Comparison of ENCODE assay signal across 18 cellular contexts in the genomic region with DNA sequence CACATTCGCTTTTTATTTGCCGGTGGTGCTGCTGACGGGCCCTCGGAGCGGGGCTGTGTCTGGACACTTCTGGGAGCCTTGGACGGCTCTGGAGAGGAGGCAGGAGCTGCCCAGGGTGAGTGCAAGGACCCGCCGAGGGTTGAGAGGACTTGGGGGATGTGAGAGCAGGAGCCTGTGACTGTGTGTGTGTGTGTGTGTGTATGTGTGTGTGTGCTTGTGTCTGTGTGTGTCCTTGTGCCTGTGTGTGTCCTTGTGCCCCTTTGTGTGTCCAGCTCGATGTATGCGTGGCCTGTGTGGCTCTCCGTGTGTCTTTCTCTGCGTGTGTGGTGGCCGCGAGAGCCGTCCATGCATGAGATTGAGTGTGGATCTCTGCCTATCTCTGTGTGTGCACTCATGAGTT.
"Had no signal": no experiment of that assay in that cellular context is flagged by ENCODE, and none has a peak within 500 bp of the region (broad histone marks: within the 10 kb centered on the region; RNA-seq: fewer than 3 reads in every experiment).

No MANE protein-coding gene starts in this region.

- H3K4me1 Mint-ChIP-seq: activated CD4-positive, alpha-beta memory T cell treated with anti-CD3 and anti-CD28 coated beads, Interleukin-2, amount 10 ng/mL, durations not matched to agents 7 days and 5 days had no signal

- ATAC-seq: activated naive CD8-positive, alpha-beta T cell treated with anti-CD3 and anti-CD28 coated beads, Interleukin-2, amount 50 U/mL, for 24 hours; activated T-cell treated with anti-CD3 and anti-CD28 coated beads, Interleukin-2, amount 50 U/mL, for 4 hours; left cardiac atrium; right cardiac atrium had no signal

- DNase-seq: activated CD4-positive, alpha-beta memory T cell treated with anti-CD3 and anti-CD28 coated beads, Interleukin-2, amount 10 ng/mL, durations not matched to agents 7 days and 5 days; activated CD4-positive, alpha-beta T cell treated with anti-CD3 and anti-CD28 coated beads for 48 hours; activated CD4-positive, CD25-positive, alpha-beta regulatory T cell; activated naive CD4-positive, alpha-beta T cell treated with anti-CD3 and anti-CD28 coated beads, Interleukin-2, amount 10 ng/mL, durations not matched to agents 7 days and 5 days; activated naive CD8-positive, alpha-beta T cell treated with anti-CD3 and anti-CD28 coated beads, Interleukin-2, amount 50 U/mL, for 24 hours; activated T-cell treated with anti-CD3 and anti-CD28 coated beads, Interleukin-2, amount 50 U/mL, for 4 hours; aorta; cerebellar nuclear complex; dermis blood vessel endothelial cell; left cardiac atrium; midbrain; right cardiac atrium had no signal

- H3K9me3 ChIP-seq: breast epithelium, prostate gland, tibial nerve had no signal

- H3K27ac ChIP-seq: breast epithelium, tibial nerve had no signal

- H3K36me3 ChIP-seq: breast epithelium, prostate gland, tibial nerve had no signal

- H3K4me1 ChIP-seq: breast epithelium, tibial nerve had no signal

- H3K4me3 Mint-ChIP-seq: activated CD4-positive, alpha-beta memory T cell treated with anti-CD3 and anti-CD28 coated beads, Interleukin-2, amount 10 ng/mL, durations not matched to agents 7 days and 5 days; activated naive CD4-positive, alpha-beta T cell treated with anti-CD3 and anti-CD28 coated beads, Interleukin-2, amount 10 ng/mL, durations not matched to agents 7 days and 5 days; activated naive CD8-positive, alpha-beta T cell treated with anti-CD3 and anti-CD28 coated beads, Interleukin-2, amount 50 U/mL, for 24 hours; activated T-cell treated with anti-CD3 and anti-CD28 coated beads, Interleukin-2, amount 50 U/mL, for 4 hours; stimulated activated naive CD8-positive, alpha-beta T cell treated with anti-CD3 and anti-CD28 coated beads, Interleukin-15, Interleukin-2, amounts not matched to agents 100 ng/mL and 50 ng/mL, for 24 hours; T-helper 2 cell treated with Interferon-gamma antibody and Interleukin-4, amounts not matched to agents 5 μg/mL and 100 μg/mL, for 36 hours had no signal

- H3K27ac Mint-ChIP-seq: activated CD4-positive, alpha-beta memory T cell treated with anti-CD3 and anti-CD28 coated beads, Interleukin-2, amount 10 ng/mL, durations not matched to agents 7 days and 5 days; activated naive CD4-positive, alpha-beta T cell treated with anti-CD3 and anti-CD28 coated beads, Interleukin-2, amount 10 ng/mL, durations not matched to agents 7 days and 5 days; activated naive CD8-positive, alpha-beta T cell treated with anti-CD3 and anti-CD28 coated beads, Interleukin-2, amount 50 U/mL, for 24 hours; stimulated activated naive CD8-positive, alpha-beta T cell treated with anti-CD3 and anti-CD28 coated beads, Interleukin-15, Interleukin-2, amounts not matched to agents 100 ng/mL and 50 ng/mL, for 24 hours; T-helper 2 cell treated with Interferon-gamma antibody and Interleukin-4, amounts not matched to agents 5 μg/mL and 100 μg/mL, for 36 hours had no signal

- H3K27me3 ChIP-seq: tibial nerve had no signal

- H3K4me3 ChIP-seq: breast epithelium, lung, prostate gland, tibial nerve had no signal

- H3K36me3 Mint-ChIP-seq: activated naive CD4-positive, alpha-beta T cell treated with anti-CD3 and anti-CD28 coated beads, Interleukin-2, amount 10 ng/mL, durations not matched to agents 7 days and 5 days had no signal

- H3K9me3 Mint-ChIP-seq: activated CD4-positive, alpha-beta memory T cell treated with anti-CD3 and anti-CD28 coated beads, Interleukin-2, amount 10 ng/mL, durations not matched to agents 7 days and 5 days; activated naive CD4-positive, alpha-beta T cell treated with anti-CD3 and anti-CD28 coated beads, Interleukin-2, amount 10 ng/mL, durations not matched to agents 7 days and 5 days; activated naive CD8-positive, alpha-beta T cell treated with anti-CD3 and anti-CD28 coated beads, Interleukin-2, amount 50 U/mL, for 24 hours; activated T-cell treated with anti-CD3 and anti-CD28 coated beads, Interleukin-2, amount 50 U/mL, for 4 hours; stimulated activated naive CD8-positive, alpha-beta T cell treated with anti-CD3 and anti-CD28 coated beads, Interleukin-15, Interleukin-2, amounts not matched to agents 100 ng/mL and 50 ng/mL, for 24 hours; T-helper 2 cell treated with Interferon-gamma antibody and Interleukin-4, amounts not matched to agents 5 μg/mL and 100 μg/mL, for 36 hours had no signal

- H3K27me3 Mint-ChIP-seq: activated naive CD8-positive, alpha-beta T cell treated with anti-CD3 and anti-CD28 coated beads, Interleukin-2, amount 50 U/mL, for 24 hours had no signal
